Comparison of ENCODE assay signal across 21 cellular contexts in genomic region chr18:47906408-47906807, GRCh38. TPM values are rescaled to one million over a fixed set of nuclear protein-coding genes. Genes with fewer than 3 reads are reported as not detected.
A peak's percentile ranks its signal among the peaks of the same experiment; 100 is the strongest.
DNase-seq lines count a peak whose midpoint lies in the region; ATAC-seq, FAIRE-seq and TF ChIP-seq lines count a peak whose summit lies in the region.
"Had no signal": no experiment of that assay in that cellular context is flagged by ENCODE, and none has a peak within 500 bp of the region (broad histone marks: within the 10 kb centered on the region; RNA-seq: fewer than 3 reads in every experiment).

No MANE protein-coding gene starts in this region.

- ATAC-seq in activated CD8-positive, alpha-beta T cell treated with anti-CD3 and anti-CD28 coated beads for 36 hours: no peak
- ATAC-seq in activated CD8-positive, alpha-beta T cell treated with anti-CD3 and anti-CD28 coated beads, Interleukin-2, amount 10 ng/mL, durations not matched to agents 7 days and 5 days: no peak
- no peak for ATAC-seq in CD4-positive, alpha-beta T cell (ENCODE audit: poor library complexity)
- ATAC-seq in K562: no peak
- ATAC-seq: Right ventricle myocardium inferior had no signal

- CTCF ChIA-PET in activated CD8-positive, alpha-beta T cell treated with anti-CD3 and anti-CD28 coated beads for 36 hours (lab: Charles Lee): interaction anchor here (0.9 to 2.1 kb wide), 4 partner anchors 17 to 55 kb away, joined by 3 to 6 read pairs (median 4); no protein-coding TSS in a partner anchor
- CTCF ChIA-PET in activated CD8-positive, alpha-beta T cell treated with anti-CD3 and anti-CD28 coated beads, Interleukin-2, amount 10 ng/mL, durations not matched to agents 7 days and 5 days (lab: Charles Lee): no interaction called here
- CTCF ChIA-PET in CD4-positive, alpha-beta T cell (lab: Charles Lee): no interaction called here
- CTCF ChIA-PET in K562 (lab: Yijun Ruan, JAX; ENCODE audit: low intra/inter-chr PET ratio): no interaction called here
- CTCF ChIA-PET in MCF 10A (lab: Yijun Ruan, JAX): interaction anchor here (1.0 kb wide), 1 partner anchor 23 kb away, joined by 3 read pairs; no protein-coding TSS in a partner anchor

- no peak overlapping the region for H3K9ac ChIP-seq in Karpas-422 (ENCODE audit: low read length)
- no peak overlapping the region for H3K9ac ChIP-seq in K562 (ENCODE audit: insufficient read depth in 1 of 2, low read depth in 2 of 2, low read length in 2 of 2)

- H3K79me2 ChIP-seq in Karpas-422 (ENCODE audit: low read length) (peaks cover 100% of the 10 kb centered on the region), K562 (ENCODE audit: control insufficient read depth, insufficient read depth, low read length) (peaks cover 100% of the 10 kb centered on the region)

- TF ChIP-seq POLR2A in K562 (conservative IDR thresholded peaks at IDR 0.05): no peak

- H3K4me2 ChIP-seq in Karpas-422 (ENCODE audit: low read depth, low read length, poor library complexity, severe bottlenecking) (no peak overlapping the region), K562 (ENCODE audit: insufficient read depth, low read length) (no peak overlapping the region)

- H3K4me3 ChIP-seq in Karpas-422 (ENCODE audit: low read length) (no peak overlapping the region), K562 (no peak overlapping the region)

- no peak for TF ChIP-seq CTCF in activated CD8-positive, alpha-beta T cell treated with anti-CD3 and anti-CD28 coated beads for 36 hours (IDR thresholded peaks at IDR 0.05)
- TF ChIP-seq CTCF in CD4-positive, alpha-beta T cell (IDR thresholded peaks at IDR 0.05): no peak
- TF ChIP-seq CTCF in K562 (IDR thresholded peaks at IDR 0.05 in 2 of 3, conservative IDR thresholded peaks at IDR 0.05 in 1 of 3; ENCODE audit: insufficient read depth in 2 of 3, low read depth in 1 of 3, low read length in 3 of 3): no peak
- no peak for TF ChIP-seq CTCF in MCF 10A (IDR thresholded peaks at IDR 0.05; ENCODE audit: unreplicated experiment)

- BruUV-seq in K562 (replicated peaks; lab: Mats Ljungman, UMichigan) (no TSS peak), MCF 10A (replicated peaks; lab: Mats Ljungman, UMichigan) (no TSS peak)

- H3K4me1 Mint-ChIP-seq in activated CD8-positive, alpha-beta T cell treated with anti-CD3 and anti-CD28 coated beads for 36 hours (ENCODE audit: low read depth): peaks cover 88% of the 10 kb centered on the region
- peaks cover 35% of the 10 kb centered on the region for H3K4me1 Mint-ChIP-seq in activated CD8-positive, alpha-beta T cell treated with anti-CD3 and anti-CD28 coated beads, Interleukin-2, amount 10 ng/mL, durations not matched to agents 7 days and 5 days (ENCODE audit: low read depth)
- peaks cover 92% of the 10 kb centered on the region for H3K4me1 Mint-ChIP-seq in CD4-positive, alpha-beta T cell (ENCODE audit: low read depth)
- H3K4me1 Mint-ChIP-seq in MCF 10A (ENCODE audit: insufficient read depth, unreplicated experiment): peaks cover 23% of the 10 kb centered on the region

- FAIRE-seq in K562 (lab: Jason Lieb, UNC): no peak
- FAIRE-seq: A204.1, GM18507, RCC 7860 had no signal

- peaks cover 39% of the 10 kb centered on the region for H3K9me3 Mint-ChIP-seq in activated CD8-positive, alpha-beta T cell treated with anti-CD3 and anti-CD28 coated beads for 36 hours
- peaks cover 37% of the 10 kb centered on the region for H3K9me3 Mint-ChIP-seq in activated CD8-positive, alpha-beta T cell treated with anti-CD3 and anti-CD28 coated beads, Interleukin-2, amount 10 ng/mL, durations not matched to agents 7 days and 5 days (ENCODE audit: insufficient read depth)
- H3K9me3 Mint-ChIP-seq in CD4-positive, alpha-beta T cell: peaks cover 13% of the 10 kb centered on the region
- peaks cover 28% of the 10 kb centered on the region for H3K9me3 Mint-ChIP-seq in MCF 10A (ENCODE audit: unreplicated experiment)

- peaks cover 13% of the 10 kb centered on the region for H3K9me3 ChIP-seq in CD4-positive, alpha-beta T cell (ENCODE audit: control insufficient read depth, low read length)
- H3K9me3 ChIP-seq in Karpas-422 (ENCODE audit: low read length) (no peaks in the 10 kb centered on the region; the same call in 1 of the 2 replicates), K562 (replicated peaks; ENCODE audit: control insufficient read depth, insufficient read depth, low read depth, low read length) (peaks cover 2% of the 10 kb centered on the region; the same call in 1 of the 2 replicates)

- H3K9me1 ChIP-seq in K562 (ENCODE audit: control insufficient read depth, insufficient read depth, low read length): no peaks in the 10 kb centered on the region

- no peak overlapping the region for H3K27ac ChIP-seq in CD4-positive, alpha-beta T cell (ENCODE audit: low read depth, low read length)
- H3K27ac ChIP-seq in Karpas-422 (ENCODE audit: low read length) (0 out of 2 replicates have a peak overlapping the region, but pooled peaks have one; percentile 97), K562 (ENCODE audit: extremely low read depth, low read depth, low read length) (no peak overlapping the region)
- H3K27ac ChIP-seq: HL-60 had no signal

- no peak for TF ChIP-seq RAD21 in K562 (CRISPR knock-in tag; conservative IDR thresholded peaks at IDR 0.05 in 1 of 2, IDR thresholded peaks at IDR 0.05 in 1 of 2)

- H3K4me1 ChIP-seq in Karpas-422 (ENCODE audit: low read length) (peaks cover 54% of the 10 kb centered on the region), K562 (replicated peaks in 1 of 2; ENCODE audit: control insufficient read depth in 2 of 2, insufficient read depth in 2 of 2, low read length in 2 of 2) (peaks cover 0 to 8% of the 10 kb centered on the region in 2 experiments; a peak in 2 of 5 replicates)

- H3K27me3 Mint-ChIP-seq in activated CD8-positive, alpha-beta T cell treated with anti-CD3 and anti-CD28 coated beads for 36 hours: no peaks in the 10 kb centered on the region
- no peaks in the 10 kb centered on the region for H3K27me3 Mint-ChIP-seq in activated CD8-positive, alpha-beta T cell treated with anti-CD3 and anti-CD28 coated beads, Interleukin-2, amount 10 ng/mL, durations not matched to agents 7 days and 5 days (ENCODE audit: low read depth)
- H3K27me3 Mint-ChIP-seq in CD4-positive, alpha-beta T cell: no peaks in the 10 kb centered on the region
- no peaks in the 10 kb centered on the region for H3K27me3 Mint-ChIP-seq in MCF 10A (ENCODE audit: insufficient read depth, unreplicated experiment)
- H3K27me3 Mint-ChIP-seq: CD4-positive, alpha-beta memory T cell; IgD-negative memory B cell had no signal

- no peak for TF ChIP-seq EP300 in K562 (IDR thresholded peaks at IDR 0.05; ENCODE audit: low read length)

- no peaks in the 10 kb centered on the region for H3K27me3 ChIP-seq in CD4-positive, alpha-beta T cell (ENCODE audit: control insufficient read depth, insufficient read depth, low read length)
- H3K27me3 ChIP-seq in Karpas-422 (ENCODE audit: low read length): no peaks in the 10 kb centered on the region
- H3K27me3 ChIP-seq in K562 (ENCODE audit: control insufficient read depth in 2 of 2, insufficient read depth in 2 of 2, low read length in 2 of 2): no peaks in the 10 kb centered on the region

- 95% methylated on average over 3 of the region's 3 CpGs for WGBS in K562 (ENCODE audit: insufficient coverage, low coverage, missing lambda C conversion rate)

- in situ Hi-C loops in K562 (cut with MboI): no loop called here

- peak overlapping the region; percentile 42 for H3K27ac Mint-ChIP-seq in activated CD8-positive, alpha-beta T cell treated with anti-CD3 and anti-CD28 coated beads for 36 hours
- no peak overlapping the region for H3K27ac Mint-ChIP-seq in activated CD8-positive, alpha-beta T cell treated with anti-CD3 and anti-CD28 coated beads, Interleukin-2, amount 10 ng/mL, durations not matched to agents 7 days and 5 days
- peak overlapping the region; percentile 7 for H3K27ac Mint-ChIP-seq in CD4-positive, alpha-beta T cell
- no peak overlapping the region for H3K27ac Mint-ChIP-seq in MCF 10A (ENCODE audit: low read depth, unreplicated experiment)
- H3K27ac Mint-ChIP-seq: IgD-negative memory B cell had no signal

- intact Hi-C loops in activated CD8-positive, alpha-beta T cell treated with anti-CD3 and anti-CD28 coated beads for 36 hours (cut with micrococcal nuclease): no loop called here
- intact Hi-C loops in CD4-positive, alpha-beta T cell (cut with DNase I, micrococcal nuclease): no loop called here
- intact Hi-C loops in K562 (cut with micrococcal nuclease): no loop called here
- intact Hi-C loops in MCF 10A (cut with micrococcal nuclease): no loop called here

- H3K9me2 ChIP-seq in Karpas-422 (replicated peaks; ENCODE audit: insufficient read depth, low read length): no peaks in the 10 kb centered on the region

- H3K36me3 Mint-ChIP-seq in activated CD8-positive, alpha-beta T cell treated with anti-CD3 and anti-CD28 coated beads for 36 hours (ENCODE audit: low read depth): peaks cover 88% of the 10 kb centered on the region
- peaks cover 85% of the 10 kb centered on the region for H3K36me3 Mint-ChIP-seq in activated CD8-positive, alpha-beta T cell treated with anti-CD3 and anti-CD28 coated beads, Interleukin-2, amount 10 ng/mL, durations not matched to agents 7 days and 5 days (ENCODE audit: low read depth)
- H3K36me3 Mint-ChIP-seq in CD4-positive, alpha-beta T cell (ENCODE audit: low read depth): peaks cover 79% of the 10 kb centered on the region
- peaks cover 11% of the 10 kb centered on the region for H3K36me3 Mint-ChIP-seq in MCF 10A (ENCODE audit: insufficient read depth, unreplicated experiment)

- peaks cover 48% of the 10 kb centered on the region for H3K36me3 ChIP-seq in Karpas-422 (ENCODE audit: insufficient read depth, low read length)
- H3K36me3 ChIP-seq in K562 (ENCODE audit: control insufficient read depth, insufficient read depth, low read length): peaks cover 10% of the 10 kb centered on the region; the same call in 2 of the 3 replicates

- H3K4me3 Mint-ChIP-seq in activated CD8-positive, alpha-beta T cell treated with anti-CD3 and anti-CD28 coated beads for 36 hours: no peak overlapping the region
- H3K4me3 Mint-ChIP-seq in activated CD8-positive, alpha-beta T cell treated with anti-CD3 and anti-CD28 coated beads, Interleukin-2, amount 10 ng/mL, durations not matched to agents 7 days and 5 days: no peak overlapping the region
- no peak overlapping the region for H3K4me3 Mint-ChIP-seq in CD4-positive, alpha-beta T cell
- no peak overlapping the region for H3K4me3 Mint-ChIP-seq in MCF 10A (ENCODE audit: unreplicated experiment)
- H3K4me3 Mint-ChIP-seq: IgD-negative memory B cell had no signal

- no peak for DNase-seq in activated CD8-positive, alpha-beta T cell treated with anti-CD3 and anti-CD28 coated beads for 36 hours
- DNase-seq in activated CD8-positive, alpha-beta T cell treated with anti-CD3 and anti-CD28 coated beads, Interleukin-2, amount 10 ng/mL, durations not matched to agents 7 days and 5 days: no peak
- no peak for DNase-seq in CD4-positive, alpha-beta T cell
- DNase-seq in Karpas-422: no peak
- DNase-seq in K562 (ENCODE audit: extremely low read depth in 1 of 4, low spot score in 3 of 4): no peak
- no peak for DNase-seq in activated CD8-positive, alpha-beta memory T cell treated with anti-CD3 and anti-CD28 coated beads, Interleukin-2, amount 50 U/mL, for 4 hours
- no peak for DNase-seq in stimulated activated CD4-positive, alpha-beta T cell treated with anti-CD3 and anti-CD28 coated beads, Interleukin-15, amount 100 ng/mL, for 24 hours
- DNase-seq in MCF 10A (ENCODE audit: unreplicated experiment): no peak
- DNase-seq: Calu3; CD4-positive, alpha-beta memory T cell; GF-D8; GOT3; NCI-H1105; NCI-H1694; NCI-H2081 treated with DMSO at 0.1 percent for 48 hours had no signal

- H2AFZ ChIP-seq in Karpas-422 (ENCODE audit: low read length) (no peak overlapping the region), K562 (ENCODE audit: low read depth, low read length) (no peak overlapping the region)

- POLR2A ChIA-PET in activated CD8-positive, alpha-beta T cell treated with anti-CD3 and anti-CD28 coated beads for 36 hours (lab: Charles Lee): interaction anchor here (1.1 to 1.2 kb wide), 2 partner anchors 12 to 15 kb away, joined by 3 to 4 read pairs; no protein-coding TSS in a partner anchor
- POLR2A ChIA-PET in activated CD8-positive, alpha-beta T cell treated with anti-CD3 and anti-CD28 coated beads, Interleukin-2, amount 10 ng/mL, durations not matched to agents 7 days and 5 days (lab: Charles Lee): interaction anchor here (1.0 kb wide), 1 partner anchor 23 kb away, joined by 3 read pairs; no protein-coding TSS in a partner anchor
- POLR2A ChIA-PET in CD4-positive, alpha-beta T cell (lab: Charles Lee): interaction anchor here (0.7 to 1.8 kb wide), 2 partner anchors 17 to 25 kb away, joined by 5 read pairs; no protein-coding TSS in a partner anchor
- POLR2A ChIA-PET in K562 (lab: Yijun Ruan, JAX): interaction anchor here (0.6 to 0.8 kb wide), 2 partner anchors 19 to 29 kb away, joined by 3 read pairs; no protein-coding TSS in a partner anchor
- POLR2A ChIA-PET in MCF 10A (lab: Yijun Ruan, JAX): interaction anchor here (1.2 kb wide), 1 partner anchor 24 kb away, joined by 3 read pairs; the partner anchor contains the start of gene SMAD2

- peaks cover 36% of the 10 kb centered on the region for H4K20me1 ChIP-seq in Karpas-422 (ENCODE audit: insufficient read depth, low read depth, low read length)
- no peaks in the 10 kb centered on the region for H4K20me1 ChIP-seq in K562 (replicated peaks; ENCODE audit: control insufficient read depth, insufficient read depth, low read length)

RNA-seq across cellular contexts. Expression of gene SMAD2, which starts 24.1 kb away (rescaled TPM):
- total RNA-seq in activated CD8-positive, alpha-beta T cell treated with anti-CD3 and anti-CD28 coated beads for 36 hours: 100 to 1,000 TPM; 141 to 142 TPM
- 100 to 1,000 TPM; 136 to 140 TPM for total RNA-seq in activated CD8-positive, alpha-beta T cell treated with anti-CD3 and anti-CD28 coated beads, Interleukin-2, amount 10 ng/mL, durations not matched to agents 7 days and 5 days
- 10 to 100 TPM; 80.4 to 83.0 TPM for total RNA-seq in CD4-positive, alpha-beta T cell
- total RNA-seq in Karpas-422 (2014; rRNA removed; shearing (Covaris generic); ENCODE audit: low replicate concordance): 153 and 163 TPM in 2 replicates
- total RNA-seq in K562 (2011; cell fraction: chromatin; rRNA removed; ENCODE audit: low replicate concordance): 38.9 and 78.1 TPM in 2 replicates
- total RNA-seq in K562 (2011; cell fraction: nucleolus; rRNA removed): 12.2 and 14.9 TPM in 2 replicates
- total RNA-seq in K562 (2011; cell fraction: nucleoplasm; rRNA removed): 20.8 and 37.4 TPM in 2 replicates
- total RNA-seq in K562 (2014; rRNA removed): 23.7 and 24.8 TPM in 2 replicates
- total RNA-seq in K562 (2014; rRNA removed; fragmentation: Illumina TruSeq; extraction: Trizol): 49.4 and 52.6 TPM in 2 replicates
- 43.7 and 45.1 TPM in 2 replicates for total RNA-seq in K562 (2015; rRNA removed; fragmentation: Illumina TruSeq; extraction: Trizol)
- 45.1 and 49.6 TPM in 2 replicates for total RNA-seq in K562 (2021)
- polyA plus RNA-seq in K562 (2011; rRNA removed): 41.4 and 47.7 TPM in 2 replicates
- polyA plus RNA-seq in K562 (2011; cell fraction: cytosol; rRNA removed): 16.2 and 29.4 TPM in 2 replicates
- polyA plus RNA-seq in K562 (2011; cell fraction: nucleus; rRNA removed): 33.2 and 68.9 TPM in 2 replicates
- 26.5 and 30.2 TPM in 2 replicates for polyA plus RNA-seq in K562 (2012)
- 31.7 and 33.7 TPM in 2 replicates for polyA plus RNA-seq in K562 (2014; fragmentation: Illumina TruSeq; extraction: Trizol)
- 10 to 100 TPM in 1 of 2 experiments, 1 to 10 TPM in 1; 9.2 to 16.7 TPM for polyA plus RNA-seq in K562 (2014; fragmentation: Nextera tagmentation; extraction: Ambion mirVana)
- 19.3 and 22.3 TPM in 2 replicates for polyA plus RNA-seq in K562 (2014; rRNA removed)
- polyA minus RNA-seq in K562 (2011; rRNA and poly(A)+ RNA removed): 119 and 154 TPM in 2 replicates
- 34.2 and 39.7 TPM in 2 replicates for polyA minus RNA-seq in K562 (2011; cell fraction: cytosol; rRNA and poly(A)+ RNA removed)
- 16.4 and 43.1 TPM in 2 replicates for polyA minus RNA-seq in K562 (2011; cell fraction: nucleus; rRNA and poly(A)+ RNA removed)
- total RNA-seq in MCF 10A (2022): 148 and 167 TPM in 2 replicates

Comparison
In these comparisons a context has a peak if more than half of its experiments do, and no peak if none do; other contexts are left out.
1. H3K27ac Mint-ChIP-seq: peak in activated CD8-positive, alpha-beta T cell treated with anti-CD3 and anti-CD28 coated beads for 36 hours (single experiment) and CD4-positive, alpha-beta T cell (single experiment); none in activated CD8-positive, alpha-beta T cell treated with anti-CD3 and anti-CD28 coated beads, Interleukin-2, amount 10 ng/mL, durations not matched to agents 7 days and 5 days (single experiment) and MCF 10A (single experiment).
2. CTCF ChIA-PET loops: an anchor here in activated CD8-positive, alpha-beta T cell treated with anti-CD3 and anti-CD28 coated beads for 36 hours (0.9 to 2.1 kb wide) and MCF 10A (1.0 kb wide); none called in activated CD8-positive, alpha-beta T cell treated with anti-CD3 and anti-CD28 coated beads, Interleukin-2, amount 10 ng/mL, durations not matched to agents 7 days and 5 days, CD4-positive, alpha-beta T cell and K562.